Comparison of ENCODE assay signal across 17 cellular contexts in genomic region chr7:137755438-137755837, GRCh38.
DNase-seq lines count a peak whose midpoint lies in the region; FAIRE-seq and TF ChIP-seq lines count a peak whose summit lies in the region.
"Had no signal": no experiment of that assay in that cellular context is flagged by ENCODE, and none has a peak within 500 bp of the region (broad histone marks: within the 10 kb centered on the region; RNA-seq: fewer than 3 reads in every experiment).

No MANE protein-coding gene starts in this region.

- FAIRE-seq in GM12892 (lab: Jason Lieb, UNC) = peak; percentile 57
- FAIRE-seq: H54 had no signal

- no peak for TF ChIP-seq POLR2A in GM12892 (IDR thresholded peaks at IDR 0.05; ENCODE audit: low read depth, low read length)
- no peak for TF ChIP-seq POLR2A in NB4 (IDR thresholded peaks at IDR 0.05; ENCODE audit: extremely low read depth, insufficient read length)
- no peak for TF ChIP-seq POLR2A in sigmoid colon (IDR thresholded peaks at IDR 0.05)

- H3K79me2 ChIP-seq in mesendoderm (ENCODE audit: control insufficient read depth, insufficient read depth, low read length) = no peaks in the 10 kb centered on the region

- no CpG with 5 or more reads among the region's 4 CpGs for WGBS in mesendoderm (ENCODE audit: extremely low coverage, insufficient coverage, low lambda C conversion rate)
- 26 to 36% methylated on average over 4 of the region's 4 CpGs for WGBS in sigmoid colon, 2 donors

- H3K4me1 ChIP-seq in BLaER1 treated with 17β-estradiol and CSF1 and Interleukin-3, amounts not matched to agents 10 nM and 100 nM = peaks cover 52 to 70% (median 60%) of the 10 kb centered on the region in 10 experiments
- H3K4me1 ChIP-seq in mesendoderm (ENCODE audit: control insufficient read depth, low read depth, low read length) (peaks cover 16% of the 10 kb centered on the region), sigmoid colon (peaks cover 0 to 9% (median 7%) of the 10 kb centered on the region in 4 donors)

- H2BK120ac ChIP-seq in mesendoderm (ENCODE audit: low read depth, low read length) = no peak overlapping the region

- H3K9me3 Mint-ChIP-seq in activated CD4-positive, alpha-beta memory T cell treated with anti-CD3 and anti-CD28 coated beads for 36 hours = no peaks in the 10 kb centered on the region
- H3K9me3 Mint-ChIP-seq: CD8-positive, alpha-beta memory T cell had no signal

- TF ChIP-seq CTCF in NB4 (IDR thresholded peaks at IDR 0.05; ENCODE audit: low read depth, low read length) (no peak), sigmoid colon (IDR thresholded peaks at IDR 0.05) (no peak)

- no peaks in the 10 kb centered on the region for H4K20me1 ChIP-seq in BLaER1 treated with 17β-estradiol and CSF1 and Interleukin-3, amounts not matched to agents 10 nM and 100 nM

- no peak overlapping the region for H4K5ac ChIP-seq in mesendoderm (ENCODE audit: low read length)

- no peak overlapping the region for H3K27ac Mint-ChIP-seq in activated CD4-positive, alpha-beta memory T cell treated with anti-CD3 and anti-CD28 coated beads for 36 hours
- H3K27ac Mint-ChIP-seq: CD8-positive, alpha-beta memory T cell; T-helper 17 cell had no signal

- peak overlapping the region; percentile 89 for H3K18ac ChIP-seq in mesendoderm (ENCODE audit: low read length)

- H3K79me1 ChIP-seq in mesendoderm (ENCODE audit: low read length) = no peaks in the 10 kb centered on the region

- H2BK15ac ChIP-seq in mesendoderm (replicated peaks; ENCODE audit: low read depth) = no peak overlapping the region

- no peaks in the 10 kb centered on the region for H3K36me3 Mint-ChIP-seq in activated CD4-positive, alpha-beta memory T cell treated with anti-CD3 and anti-CD28 coated beads for 36 hours
- H3K36me3 Mint-ChIP-seq: CD8-positive, alpha-beta memory T cell had no signal

- no peaks in the 10 kb centered on the region for H3K36me3 ChIP-seq in BLaER1 treated with 17β-estradiol and CSF1 and Interleukin-3, amounts not matched to agents 10 nM and 100 nM
- H3K36me3 ChIP-seq in mesendoderm (ENCODE audit: control insufficient read depth, insufficient read depth, low read length) (no peaks in the 10 kb centered on the region), sigmoid colon (no peaks in the 10 kb centered on the region)
- H3K36me3 ChIP-seq: MG63 had no signal

- no peak overlapping the region for H4K8ac ChIP-seq in mesendoderm (ENCODE audit: low read depth, low read length)

- peaks cover 0 to 13% (median 0%) of the 10 kb centered on the region in 11 experiments; a peak in 4 of 22 replicates for H3K9me3 ChIP-seq in BLaER1 treated with 17β-estradiol and CSF1 and Interleukin-3, amounts not matched to agents 10 nM and 100 nM (replicated peaks in 1 of 11)
- no peaks in the 10 kb centered on the region for H3K9me3 ChIP-seq in sigmoid colon
- H3K9me3 ChIP-seq: MG63 had no signal

- peak overlapping the region in 8 of 11 experiments; percentile 55 to 78 (median 71); a peak in 16 of 22 replicates for H3K9ac ChIP-seq in BLaER1 treated with 17β-estradiol and CSF1 and Interleukin-3, amounts not matched to agents 10 nM and 100 nM
- H3K9ac ChIP-seq in mesendoderm (ENCODE audit: low read length) = no peak overlapping the region
- H3K9ac ChIP-seq: KMS-11 had no signal

- peak overlapping the region in 5 of 10 experiments; percentile 5 to 35 (median 20); a peak in 7 of 20 replicates for H3K4me3 ChIP-seq in BLaER1 treated with 17β-estradiol and CSF1 and Interleukin-3, amounts not matched to agents 10 nM and 100 nM
- H3K4me3 ChIP-seq in NB4 (ENCODE audit: low read depth, low read length) (peak overlapping the region; percentile 1), mesendoderm (ENCODE audit: low read length) (no peak overlapping the region), sigmoid colon (no peak overlapping the region)
- H3K4me3 ChIP-seq: MG63 had no signal

- TF ChIP-seq EP300 in sigmoid colon (IDR thresholded peaks at IDR 0.05) = no peak

- peak overlapping the region in 9 of 11 experiments; percentile 26 to 95 (median 88); a peak in 17 of 22 replicates for H3K27ac ChIP-seq in BLaER1 treated with 17β-estradiol and CSF1 and Interleukin-3, amounts not matched to agents 10 nM and 100 nM
- H3K27ac ChIP-seq in mesendoderm (ENCODE audit: low read depth, low read length) (no peak overlapping the region), sigmoid colon (no peak overlapping the region)
- H3K27ac ChIP-seq: KMS-11 had no signal

- no peaks in the 10 kb centered on the region for H3K27me3 ChIP-seq in BLaER1 treated with 17β-estradiol and CSF1 and Interleukin-3, amounts not matched to agents 10 nM and 100 nM
- H3K27me3 ChIP-seq in mesendoderm (ENCODE audit: insufficient read depth, low read length, poor library complexity) = no peaks in the 10 kb centered on the region
- H3K27me3 ChIP-seq in sigmoid colon = no peaks in the 10 kb centered on the region
- H3K27me3 ChIP-seq: MG63 had no signal

- H3K4ac ChIP-seq in mesendoderm (ENCODE audit: low read depth, low read length) = no peak overlapping the region

- DNase-seq in GM12892 (ENCODE audit: insufficient read length) = no peak
- peak; percentile 99 for DNase-seq in NB4 (ENCODE audit: low read depth)
- DNase-seq in mesendoderm = no peak
- DNase-seq in activated T-cell treated with anti-CD3 and anti-CD28 coated beads, Interleukin-2, amount 50 U/mL, for 48 hours = no peak
- DNase-seq in activated CD4-positive, alpha-beta memory T cell treated with anti-CD3 and anti-CD28 coated beads for 36 hours = no peak
- DNase-seq in activated CD8-positive, alpha-beta memory T cell treated with anti-CD3 and anti-CD28 coated beads for 24 hours = no peak
- DNase-seq in sigmoid colon = no peak
- DNase-seq: CD8-positive, alpha-beta memory T cell; MG63; NCI-H1436 treated with DMSO at 0.1 percent for 48 hours; NCI-H2081 treated with DMSO at 0.1 percent for 48 hours; NK-92 treated with Interleukin-12 subunit alpha and Interleukin-12 subunit beta, amount 100 ng/mL, for 24 hours; OCI-M1; T-helper 17 cell had no signal

- H3K56ac ChIP-seq in mesendoderm (ENCODE audit: low read length) = no peak overlapping the region

- no peaks in the 10 kb centered on the region for H3K4me1 Mint-ChIP-seq in activated CD4-positive, alpha-beta memory T cell treated with anti-CD3 and anti-CD28 coated beads for 36 hours (ENCODE audit: low read depth)
- H3K4me1 Mint-ChIP-seq: CD8-positive, alpha-beta memory T cell had no signal

- H3K4me3 Mint-ChIP-seq in activated CD4-positive, alpha-beta memory T cell treated with anti-CD3 and anti-CD28 coated beads for 36 hours = no peak overlapping the region
- H3K4me3 Mint-ChIP-seq: CD8-positive, alpha-beta memory T cell; T-helper 17 cell had no signal

- no peak overlapping the region for H2BK5ac ChIP-seq in mesendoderm (ENCODE audit: low read length)

- CTCF ChIA-PET in activated CD4-positive, alpha-beta memory T cell treated with anti-CD3 and anti-CD28 coated beads for 36 hours (lab: Charles Lee) = no interaction called here

- peaks cover 7% of the 10 kb centered on the region for H3K27me3 Mint-ChIP-seq in activated CD4-positive, alpha-beta memory T cell treated with anti-CD3 and anti-CD28 coated beads for 36 hours

- H2AK5ac ChIP-seq in mesendoderm (ENCODE audit: low read length) = no peak overlapping the region

- POLR2A ChIA-PET in activated CD4-positive, alpha-beta memory T cell treated with anti-CD3 and anti-CD28 coated beads for 36 hours (lab: Charles Lee) = no interaction called here

- intact Hi-C loops in activated CD4-positive, alpha-beta memory T cell treated with anti-CD3 and anti-CD28 coated beads for 36 hours (cut with micrococcal nuclease) = no loop called here
- intact Hi-C loops in sigmoid colon (cut with DNase I) = no loop called here

- H3K23ac ChIP-seq in mesendoderm (ENCODE audit: low read length) = no peak overlapping the region

- H3K4me2 ChIP-seq in BLaER1 treated with 17β-estradiol and CSF1 and Interleukin-3, amounts not matched to agents 10 nM and 100 nM = peak overlapping the region; percentile 81 to 96 (median 87)
- H3K4me2 ChIP-seq in mesendoderm (ENCODE audit: low read length) = no peak overlapping the region
- H3K4me2 ChIP-seq: KMS-11 had no signal

Comparison
In these comparisons a context has a peak if more than half of its experiments do, and no peak if none do; other contexts are left out.
1. H3K27ac ChIP-seq: peak in BLaER1 treated with 17β-estradiol and CSF1 and Interleukin-3, amounts not matched to agents 10 nM and 100 nM (9 of 11); none in mesendoderm (single experiment) and sigmoid colon (0 of 4).